Comparison of ENCODE assay signal across 12 cellular contexts in genomic region chr1:41870076-41870562, GRCh38. TPM values are rescaled to one million over a fixed set of nuclear protein-coding genes. Genes with fewer than 3 reads are reported as not detected.
DNase-seq lines count a peak whose midpoint lies in the region; ATAC-seq and TF ChIP-seq lines count a peak whose summit lies in the region.
"Had no signal": no experiment of that assay in that cellular context is flagged by ENCODE, and none has a peak within 500 bp of the region (broad histone marks: within the 10 kb centered on the region; RNA-seq: fewer than 3 reads in every experiment).

No MANE protein-coding gene starts in this region.

- peaks cover 19% of the 10 kb centered on the region; the same call in 1 of the 2 replicates for H3F3A ChIP-seq in GM23248 (ENCODE audit: insufficient read depth)

- 18 to 20% methylated on average over 7 of the region's 7 CpGs for WGBS in GM23248 (ENCODE audit: low coverage in 1 of 2, low lambda C conversion rate in 2 of 2, missing lambda C conversion rate in 2 of 2), 2 experiments
- WGBS in body of pancreas, 2 donors: 56 to 71% methylated on average over 7 of the region's 7 CpGs

- peaks cover 14% of the 10 kb centered on the region for H3K4me1 Mint-ChIP-seq in endothelial cell (ENCODE audit: unreplicated experiment)

- no TSS peak for BruUV-seq in A673 (replicated peaks; lab: Mats Ljungman, UMichigan)

- H3K4me2 ChIP-seq in GM23248 (ENCODE audit: unreplicated experiment): peak overlapping the region; percentile 67

- H3K27ac Mint-ChIP-seq in endothelial cell (ENCODE audit: unreplicated experiment): no peak overlapping the region

- no peaks in the 10 kb centered on the region for H3K27me3 Mint-ChIP-seq in endothelial cell (ENCODE audit: unreplicated experiment)

- no peaks in the 10 kb centered on the region for H3K36me3 ChIP-seq in A673 (ENCODE audit: insufficient read depth, low read length, poor library complexity, severe bottlenecking)
- no peaks in the 10 kb centered on the region for H3K36me3 ChIP-seq in GM23248 (ENCODE audit: low read depth)
- H3K36me3 ChIP-seq in tibial artery: no peaks in the 10 kb centered on the region
- no peaks in the 10 kb centered on the region for H3K36me3 ChIP-seq in body of pancreas (replicated peaks in 1 of 2; ENCODE audit: insufficient read depth in 1 of 2, low read depth in 2 of 2)
- H3K36me3 ChIP-seq: BLaER1 treated with 17β-estradiol and CSF1 and Interleukin-3, amounts not matched to agents 10 nM and 100 nM; cardiac muscle cell had no signal

- H3K4me3 Mint-ChIP-seq in endothelial cell (ENCODE audit: unreplicated experiment): no peak overlapping the region

- POLR2A ChIA-PET in A673 (lab: Charles Lee; ENCODE audit: low non-redundant PET): no interaction called here

- intact Hi-C loops in A673 (cut with micrococcal nuclease; ENCODE audit: unreplicated experiment) (no loop called here), tibial artery (cut with DNase I; ENCODE audit: low total_unique reads) (no loop called here), body of pancreas (cut with DNase I) (no loop called here)

- in situ Hi-C loops in GM23248 (cut with MboI): no loop called here

- H3K9me3 ChIP-seq in A673 (ENCODE audit: low read depth, low read length, poor library complexity, severe bottlenecking) (no peaks in the 10 kb centered on the region), GM23248 (ENCODE audit: low read depth) (no peaks in the 10 kb centered on the region), tibial artery (no peaks in the 10 kb centered on the region), body of pancreas (no peaks in the 10 kb centered on the region)

- H3K9me2 ChIP-seq in GM23248 (ENCODE audit: insufficient read depth): no peaks in the 10 kb centered on the region

- H2AFZ ChIP-seq in GM23248: no peak overlapping the region

- CTCF ChIA-PET in A673 (lab: Charles Lee): no interaction called here

- H3K27ac ChIP-seq in A673 (ENCODE audit: low read depth, low read length, poor library complexity, severe bottlenecking) (no peak overlapping the region), GM23248 (no peak overlapping the region), tibial artery (no peak overlapping the region), body of pancreas (no peak overlapping the region)
- H3K27ac ChIP-seq: BLaER1 treated with 17β-estradiol and CSF1 and Interleukin-3, amounts not matched to agents 10 nM and 100 nM; cardiac muscle cell had no signal

- no peak overlapping the region for H3K9ac ChIP-seq in GM23248
- H3K9ac ChIP-seq: BLaER1 treated with 17β-estradiol and CSF1 and Interleukin-3, amounts not matched to agents 10 nM and 100 nM had no signal

- H4K20me1 ChIP-seq in GM23248 (ENCODE audit: insufficient read depth): no peaks in the 10 kb centered on the region

- TF ChIP-seq CTCF in A673 (conservative IDR thresholded peaks at IDR 0.05; ENCODE audit: low read depth, low read length) (no peak), endothelial cell (IDR thresholded peaks at IDR 0.05; ENCODE audit: unreplicated experiment) (no peak), tibial artery (IDR thresholded peaks at IDR 0.05) (no peak), body of pancreas (IDR thresholded peaks at IDR 0.05) (no peak)

- H3K27me3 ChIP-seq in A673 (replicated peaks; ENCODE audit: insufficient read depth, low read depth, low read length, poor library complexity): no peaks in the 10 kb centered on the region
- H3K27me3 ChIP-seq in GM23248 (replicated peaks; ENCODE audit: insufficient read depth): no peaks in the 10 kb centered on the region
- no peaks in the 10 kb centered on the region for H3K27me3 ChIP-seq in tibial artery
- no peaks in the 10 kb centered on the region for H3K27me3 ChIP-seq in body of pancreas
- H3K27me3 ChIP-seq: BLaER1 treated with 17β-estradiol and CSF1 and Interleukin-3, amounts not matched to agents 10 nM and 100 nM; cardiac muscle cell had no signal

- no peak overlapping the region for H3K4me3 ChIP-seq in A673 (ENCODE audit: low read depth, low read length, poor library complexity, severe bottlenecking)
- no peak overlapping the region for H3K4me3 ChIP-seq in GM23248
- no peak overlapping the region for H3K4me3 ChIP-seq in tibial artery
- no peak overlapping the region for H3K4me3 ChIP-seq in body of pancreas
- H3K4me3 ChIP-seq: BLaER1 treated with 17β-estradiol and CSF1 and Interleukin-3, amounts not matched to agents 10 nM and 100 nM; cardiac muscle cell had no signal

- H3K4me1 ChIP-seq in A673 (ENCODE audit: insufficient read depth, low read length, poor library complexity, severe bottlenecking) (peaks cover 10% of the 10 kb centered on the region), GM23248 (ENCODE audit: insufficient read depth) (peaks cover 14% of the 10 kb centered on the region), tibial artery (peaks cover 0 to 3% (median 0%) of the 10 kb centered on the region in 4 donors), body of pancreas (peaks cover 5% of the 10 kb centered on the region)

- ATAC-seq in esophagus mucosa (peak; percentile 18), body of pancreas (no peak)
- ATAC-seq: sciatic nerve had no signal

- H3K36me3 Mint-ChIP-seq in endothelial cell (ENCODE audit: low read depth, unreplicated experiment): no peaks in the 10 kb centered on the region

- no peaks in the 10 kb centered on the region for H3K9me3 Mint-ChIP-seq in endothelial cell (ENCODE audit: unreplicated experiment)

- peak; percentile 81 for DNase-seq in A673 (ENCODE audit: low spot score)
- peak; percentile 81 for DNase-seq in GM23248
- DNase-seq in endothelial cell (ENCODE audit: low spot score): no peak
- no peak for DNase-seq in RPMI8226
- no peak for DNase-seq in tibial artery
- DNase-seq in body of pancreas: no peak
- DNase-seq: NCI-H1417 treated with DMSO at 0.1 percent for 48 hours had no signal

- H3K79me2 ChIP-seq in GM23248 (ENCODE audit: insufficient read depth): no peaks in the 10 kb centered on the region

- no peak for TF ChIP-seq POLR2A in body of pancreas (IDR thresholded peaks at IDR 0.05)

TF ChIP-seq in PFSK-1, 5 proteins besides CTCF, POLR2A, EP300 and RAD21:
- peak; percentile 45; the same call in 1 of the 2 replicates for TF ChIP-seq POLR2AphosphoS5 (IDR thresholded peaks at IDR 0.05; ENCODE audit: low read depth, low read length)
- no peak for TF ChIP-seq FOXP2 (optimal IDR thresholded peaks at IDR 0.05; ENCODE audit: borderline replicate concordance, extremely low read depth, extremely low read length, insufficient read depth)
- TF ChIP-seq SIN3A (IDR thresholded peaks at IDR 0.05; ENCODE audit: borderline replicate concordance, insufficient read depth, low read length): 0 out of 2 replicates have a peak, but pooled peaks have one; percentile 59
- 0 out of 2 replicates have a peak, but pooled peaks have one; percentile 17 for TF ChIP-seq TAF1 (IDR thresholded peaks at IDR 0.05; ENCODE audit: borderline replicate concordance, insufficient read depth, low read length)

RNA-seq across cellular contexts. Expression of gene HIVEP3, which starts 48.6 kb away (rescaled TPM):
- total RNA-seq in A673 (2021) (3.1 and 3.6 TPM in 2 replicates), esophagus mucosa (7.0 TPM), endothelial cell (ENCODE audit: unreplicated experiment) (8.9 TPM), body of pancreas (1 to 10 TPM; 3.4 to 4.0 TPM)
- total RNA-seq in GM23248 (2014; rRNA removed; shearing (Covaris generic)): 1.7 and 2.0 TPM in 2 replicates
- 6.6 and 7.2 TPM in 2 replicates for polyA plus RNA-seq in GM23248 (2016; fragmentation: Nextera tagmentation; extraction: Ambion mirVana)
- polyA plus RNA-seq in PFSK-1 (2012; ENCODE audit: insufficient read length, low read depth): 22.4 TPM

Comparison
In these comparisons a context has a peak if more than half of its experiments do, and no peak if none do; other contexts are left out.
1. DNase-seq: peak in A673 (single experiment) and GM23248 (single experiment); none in endothelial cell (single experiment), RPMI8226 (single experiment), tibial artery (0 of 2) and body of pancreas (0 of 4).